ENCODE assay signal across 10 cellular contexts in genomic region chr15:82537351-82537908, GRCh38. TPM values are rescaled to one million over a fixed set of nuclear protein-coding genes. Genes with fewer than 3 reads are reported as not detected.
DNase-seq lines count a peak whose midpoint lies in the region; ATAC-seq, FAIRE-seq and TF ChIP-seq lines count a peak whose summit lies in the region.
"Had no signal": no experiment of that assay in that cellular context is flagged by ENCODE, and none has a peak within 500 bp of the region (broad histone marks: within the 10 kb centered on the region; RNA-seq: fewer than 3 reads in every experiment).

No MANE protein-coding gene starts in this region.

- peaks cover 6% of the 10 kb centered on the region; the same call in 2 of the 3 replicates for H3K9me3 Mint-ChIP-seq in GM23338
- no peaks in the 10 kb centered on the region for H3K9me3 Mint-ChIP-seq in activated CD4-positive, alpha-beta memory T cell treated with anti-CD3 and anti-CD28 coated beads for 36 hours

- no peaks in the 10 kb centered on the region for H3K9me2 ChIP-seq in GM23338 (ENCODE audit: insufficient read depth)

- H4K20me1 ChIP-seq in BLaER1: peaks cover 76% of the 10 kb centered on the region
- peaks cover 42% of the 10 kb centered on the region for H4K20me1 ChIP-seq in GM23338 (replicated peaks; ENCODE audit: insufficient read depth)
- H4K20me1 ChIP-seq in keratinocyte (ENCODE audit: control insufficient read depth, extremely low read depth, insufficient read depth, low read length): peaks cover 30% of the 10 kb centered on the region

- peak overlapping the region; percentile 100; the same call in 1 of the 2 replicates for H3K9ac ChIP-seq in BLaER1
- H3K9ac ChIP-seq in keratinocyte (ENCODE audit: control insufficient read depth, extremely low read depth, insufficient read depth, low read length): no peak overlapping the region

- no peak for DNase-seq in GM23338 (ENCODE audit: low spot score)
- no peak for DNase-seq in activated CD4-positive, alpha-beta memory T cell treated with anti-CD3 and anti-CD28 coated beads for 36 hours
- DNase-seq in keratinocyte (ENCODE audit: low read depth, low spot score): no peak
- DNase-seq in OCI-M1 (lab: John Stamatoyannopoulos, UW): no peak
- DNase-seq in stimulated activated CD4-positive, alpha-beta T cell treated with anti-CD3 and anti-CD28 coated beads, Interleukin-4, amount 100 ng/mL, for 1 hour: no peak
- no peak for DNase-seq in NCI-H2196 (lab: John Stamatoyannopoulos, UW; ENCODE audit: unreplicated experiment)
- DNase-seq: effector CD8-positive, alpha-beta T cell; NCI-H2171 had no signal

- H2AFZ ChIP-seq in GM23338 (no peak overlapping the region), keratinocyte (ENCODE audit: control insufficient read depth, low read length) (no peak overlapping the region)

- peaks cover 18% of the 10 kb centered on the region for H3K4me1 Mint-ChIP-seq in GM23338
- H3K4me1 Mint-ChIP-seq in activated CD4-positive, alpha-beta memory T cell treated with anti-CD3 and anti-CD28 coated beads for 36 hours (ENCODE audit: low read depth): peaks cover 35% of the 10 kb centered on the region

- intact Hi-C loops in activated CD4-positive, alpha-beta memory T cell treated with anti-CD3 and anti-CD28 coated beads for 36 hours (cut with micrococcal nuclease): no loop called here

- no peak for TF ChIP-seq CTCF in GM23338 (conservative IDR thresholded peaks at IDR 0.05; ENCODE audit: low read depth in 2 of 2)
- TF ChIP-seq CTCF in keratinocyte (optimal IDR thresholded peaks at IDR 0.05 in 1 of 3, IDR thresholded peaks at IDR 0.05 in 1 of 3, conservative IDR thresholded peaks at IDR 0.05 in 1 of 3; ENCODE audit: extremely low read depth in 1 of 3, insufficient read depth in 2 of 3, low read length in 3 of 3): no peak

- H3K27me3 ChIP-seq in BLaER1 (no peaks in the 10 kb centered on the region), GM23338 (ENCODE audit: insufficient read depth) (no peaks in the 10 kb centered on the region), keratinocyte (ENCODE audit: control insufficient read depth, extremely low read depth, insufficient read depth, low read length) (no peaks in the 10 kb centered on the region)

- H3K36me3 ChIP-seq in BLaER1 (peaks cover 65% of the 10 kb centered on the region), GM23338 (ENCODE audit: insufficient read depth) (peaks cover 54% of the 10 kb centered on the region), keratinocyte (ENCODE audit: control insufficient read depth in 2 of 2, extremely low read depth in 1 of 2, insufficient read depth in 2 of 2, low read length in 2 of 2) (peaks cover 34 to 38% of the 10 kb centered on the region in 2 experiments)

- H3K79me2 ChIP-seq in GM23338 (replicated peaks; ENCODE audit: insufficient read depth) (peaks cover 37% of the 10 kb centered on the region), keratinocyte (ENCODE audit: control insufficient read depth, insufficient read depth, low read length) (peaks cover 41% of the 10 kb centered on the region)

- peak overlapping the region; percentile 87 for H3K4me3 Mint-ChIP-seq in GM23338
- peak overlapping the region; percentile 98 for H3K4me3 Mint-ChIP-seq in activated CD4-positive, alpha-beta memory T cell treated with anti-CD3 and anti-CD28 coated beads for 36 hours

- H3F3A ChIP-seq in GM23338 (replicated peaks; ENCODE audit: low read depth): peaks cover 64% of the 10 kb centered on the region

- POLR2A ChIA-PET in activated CD4-positive, alpha-beta memory T cell treated with anti-CD3 and anti-CD28 coated beads for 36 hours (lab: Charles Lee): interaction anchor here (0.9 to 1.7 kb wide), 2 partner anchors 213 to 449 kb away, joined by 3 to 4 read pairs; partner anchors contain the start of gene RAMAC

- no peak overlapping the region for H3K27ac ChIP-seq in BLaER1
- peak overlapping the region; percentile 93 for H3K27ac ChIP-seq in GM23338 (ENCODE audit: low read depth)
- H3K27ac ChIP-seq in keratinocyte (ENCODE audit: control insufficient read depth, insufficient read depth, low read length): no peak overlapping the region

- H3K36me3 Mint-ChIP-seq in GM23338 (ENCODE audit: low read depth): peaks cover 82% of the 10 kb centered on the region
- H3K36me3 Mint-ChIP-seq in activated CD4-positive, alpha-beta memory T cell treated with anti-CD3 and anti-CD28 coated beads for 36 hours: peaks cover 60% of the 10 kb centered on the region

- H3K27me3 Mint-ChIP-seq in GM23338 (ENCODE audit: insufficient read depth, low read depth, poor library complexity): peaks cover 29% of the 10 kb centered on the region
- H3K27me3 Mint-ChIP-seq in activated CD4-positive, alpha-beta memory T cell treated with anti-CD3 and anti-CD28 coated beads for 36 hours: no peaks in the 10 kb centered on the region

- H3K4me2 ChIP-seq in BLaER1 (peak overlapping the region; percentile 83), GM23338 (peak overlapping the region; percentile 98), keratinocyte (ENCODE audit: control insufficient read depth, extremely low read depth, insufficient read depth, low read depth, low read length) (peak overlapping the region; percentile 84)

- no peak for ATAC-seq in GM23338
- no peak for ATAC-seq in GM19328 (IDR thresholded peaks at IDR 0.05; ENCODE audit: unreplicated experiment)

- CTCF ChIA-PET in activated CD4-positive, alpha-beta memory T cell treated with anti-CD3 and anti-CD28 coated beads for 36 hours (lab: Charles Lee): interaction anchor here (0.7 to 1.3 kb wide), 5 partner anchors 10 to 462 kb away, joined by 3 to 5 read pairs (median 3); no protein-coding TSS in a partner anchor

- H3K4me1 ChIP-seq in BLaER1 (peaks cover 41% of the 10 kb centered on the region), GM23338 (ENCODE audit: insufficient read depth) (peaks cover 19% of the 10 kb centered on the region), keratinocyte (ENCODE audit: control insufficient read depth, extremely low read depth, insufficient read depth, low read length) (peaks cover 26% of the 10 kb centered on the region)

- peak overlapping the region; percentile 48 for H3K27ac Mint-ChIP-seq in GM23338
- H3K27ac Mint-ChIP-seq in activated CD4-positive, alpha-beta memory T cell treated with anti-CD3 and anti-CD28 coated beads for 36 hours: peak overlapping the region; percentile 88

- H3K4me3 ChIP-seq in BLaER1: peak overlapping the region; percentile 99; the same call in 1 of the 2 replicates
- peak overlapping the region; percentile 100 for H3K4me3 ChIP-seq in GM23338
- peak overlapping the region in 2 of 3 experiments; percentile 93 to 99 for H3K4me3 ChIP-seq in keratinocyte (ENCODE audit: control insufficient read depth in 2 of 3, extremely low read depth in 1 of 3, insufficient read depth in 2 of 3, low read depth in 1 of 3, low read length in 3 of 3)

- H3K9me3 ChIP-seq in BLaER1 (no peaks in the 10 kb centered on the region), keratinocyte (ENCODE audit: control insufficient read depth, low read depth, low read length) (no peaks in the 10 kb centered on the region)

- no peak for FAIRE-seq in keratinocyte (lab: Jason Lieb, UNC)

- no peaks in the 10 kb centered on the region for H3K9me1 ChIP-seq in keratinocyte (ENCODE audit: control insufficient read depth, extremely low read depth, insufficient read depth, low read length)

- dilution Hi-C loops in keratinocyte (cut with MboI; ENCODE audit: extremely low pct_ligation_motif_present, low sequenced_read_pairs): no loop called here

TF ChIP-seq in GM23338, 12 proteins besides CTCF, POLR2A, EP300 and RAD21 (continues in another document):
- no peak for TF ChIP-seq CREB1 (CRISPR knock-in tag; IDR thresholded peaks at IDR 0.05; ENCODE audit: low read depth)
- no peak for TF ChIP-seq STAT1 (IDR thresholded peaks at IDR 0.05; ENCODE audit: unreplicated experiment)
- TF ChIP-seq, protein P1, sequence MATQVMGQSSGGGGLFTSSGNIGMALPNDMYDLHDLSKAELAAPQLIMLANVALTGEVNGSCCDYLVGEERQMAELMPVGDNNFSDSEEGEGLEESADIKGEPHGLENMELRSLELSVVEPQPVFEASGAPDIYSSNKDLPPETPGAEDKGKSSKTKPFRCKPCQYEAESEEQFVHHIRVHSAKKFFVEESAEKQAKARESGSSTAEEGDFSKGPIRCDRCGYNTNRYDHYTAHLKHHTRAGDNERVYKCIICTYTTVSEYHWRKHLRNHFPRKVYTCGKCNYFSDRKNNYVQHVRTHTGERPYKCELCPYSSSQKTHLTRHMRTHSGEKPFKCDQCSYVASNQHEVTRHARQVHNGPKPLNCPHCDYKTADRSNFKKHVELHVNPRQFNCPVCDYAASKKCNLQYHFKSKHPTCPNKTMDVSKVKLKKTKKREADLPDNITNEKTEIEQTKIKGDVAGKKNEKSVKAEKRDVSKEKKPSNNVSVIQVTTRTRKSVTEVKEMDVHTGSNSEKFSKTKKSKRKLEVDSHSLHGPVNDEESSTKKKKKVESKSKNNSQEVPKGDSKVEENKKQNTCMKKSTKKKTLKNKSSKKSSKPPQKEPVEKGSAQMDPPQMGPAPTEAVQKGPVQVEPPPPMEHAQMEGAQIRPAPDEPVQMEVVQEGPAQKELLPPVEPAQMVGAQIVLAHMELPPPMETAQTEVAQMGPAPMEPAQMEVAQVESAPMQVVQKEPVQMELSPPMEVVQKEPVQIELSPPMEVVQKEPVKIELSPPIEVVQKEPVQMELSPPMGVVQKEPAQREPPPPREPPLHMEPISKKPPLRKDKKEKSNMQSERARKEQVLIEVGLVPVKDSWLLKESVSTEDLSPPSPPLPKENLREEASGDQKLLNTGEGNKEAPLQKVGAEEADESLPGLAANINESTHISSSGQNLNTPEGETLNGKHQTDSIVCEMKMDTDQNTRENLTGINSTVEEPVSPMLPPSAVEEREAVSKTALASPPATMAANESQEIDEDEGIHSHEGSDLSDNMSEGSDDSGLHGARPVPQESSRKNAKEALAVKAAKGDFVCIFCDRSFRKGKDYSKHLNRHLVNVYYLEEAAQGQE (IDR thresholded peaks at IDR 0.05; ENCODE audit: unreplicated experiment): no peak
- TF ChIP-seq ZNF114 (CRISPR knock-in tag; IDR thresholded peaks at IDR 0.05): no peak
- no peak for TF ChIP-seq POLR2AphosphoS5 (IDR thresholded peaks at IDR 0.05; ENCODE audit: low read depth)

RNA-seq across cellular contexts. Expression of gene RPS17, which starts 2.8 kb away (rescaled TPM):
- total RNA-seq in GM23338 (2014; rRNA removed; shearing (Covaris generic)): 1,579 and 1,741 TPM in 2 replicates
- polyA plus RNA-seq in GM23338 (2016; fragmentation: Nextera tagmentation; extraction: Ambion mirVana) (1,928 and 2,137 TPM in 2 replicates), keratinocyte (3,935 to 4,320 TPM (median 3,980 TPM) in 3 replicates)
- 1,000 to 10,000 TPM; 2,581 to 2,594 TPM for total RNA-seq in activated CD4-positive, alpha-beta memory T cell treated with anti-CD3 and anti-CD28 coated beads for 36 hours
- polyA plus RNA-seq in keratinocyte (2011; ENCODE audit: low read depth): 638 TPM
- polyA plus RNA-seq in keratinocyte (2011; cell fraction: cytosol; rRNA removed): 4,775 and 5,060 TPM in 2 replicates
- 926 and 1,172 TPM in 2 replicates for polyA plus RNA-seq in keratinocyte (2011; cell fraction: nucleus; rRNA removed)
- 3,748 and 5,826 TPM in 2 replicates for polyA plus RNA-seq in keratinocyte (2012; ENCODE audit: low replicate concordance)
- 227 to 1,259 TPM (median 991 TPM) in 3 replicates for polyA minus RNA-seq in keratinocyte
- 2,547 TPM for polyA minus RNA-seq in keratinocyte (2011; cell fraction: cytosol; rRNA and poly(A)+ RNA removed)
- 199 and 233 TPM in 2 replicates for polyA minus RNA-seq in keratinocyte (2011; cell fraction: nucleus; rRNA and poly(A)+ RNA removed)
